ENCODE assay signal across 13 cellular contexts in the genomic region with DNA sequence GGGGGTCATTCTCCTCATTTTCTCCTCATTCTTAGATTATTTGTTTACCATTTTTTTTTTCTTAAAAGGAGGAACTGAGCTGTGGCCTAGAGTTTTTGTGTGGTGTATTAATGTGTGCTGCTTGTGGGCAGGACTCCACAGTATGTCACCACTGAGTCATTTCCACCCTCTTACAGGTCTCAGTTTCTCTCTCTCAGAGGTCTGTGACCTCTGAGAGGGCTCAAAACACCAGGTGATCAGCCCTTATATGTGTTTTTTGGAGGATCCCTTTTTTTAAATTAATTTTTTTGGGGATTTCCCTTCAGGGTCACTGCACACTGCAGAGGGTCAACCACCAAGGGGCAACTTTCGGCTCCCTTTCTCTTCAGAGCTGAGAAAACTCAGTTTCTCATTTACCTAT.
A peak's percentile ranks its signal among the peaks of the same experiment; 100 is the strongest.
DNase-seq lines count a peak whose midpoint lies in the region; ATAC-seq and TF ChIP-seq lines count a peak whose summit lies in the region.
"Had no signal": no experiment of that assay in that cellular context is flagged by ENCODE, and none has a peak within 500 bp of the region (broad histone marks: within the 10 kb centered on the region; RNA-seq: fewer than 3 reads in every experiment).

No MANE protein-coding gene starts in this region.

- no peak for DNase-seq in activated CD4-positive, CD25-positive, alpha-beta regulatory T cell treated with anti-CD3 and anti-CD28 coated beads, Interleukin-2, amount 50 U/mL, for 72 hours
- DNase-seq in stimulated activated naive B cell treated with anti-CD40 and anti-IgM and Interleukin-4, amounts not matched to agents 10 μg/mL and 1 μg/mL and 100 μg/mL, for 72 hours = peak; percentile 46
- DNase-seq in HPDE6-E6E7 (ENCODE audit: extremely low spot score) (no peak), lower lobe of right lung (no peak), NCI-H1092 treated with DMSO at 0.1 percent for 48 hours (lab: John Stamatoyannopoulos, UW) (no peak)
- DNase-seq: activated T-cell treated with anti-CD3 and anti-CD28 coated beads, Interleukin-2, amount 50 U/mL, for 72 hours; DND-41; HCEC 1CT; kidney glomerular epithelial cell; stimulated activated CD4-positive, alpha-beta T cell treated with anti-CD3 and anti-CD28 coated beads, Interleukin-4, amount 100 ng/mL, for 4 hours had no signal

- no peak overlapping the region for H3K4me3 Mint-ChIP-seq in stimulated activated naive B cell treated with anti-CD40 and anti-IgM and Interleukin-4, amounts not matched to agents 10 μg/mL and 1 μg/mL and 100 μg/mL, for 72 hours
- H3K4me3 Mint-ChIP-seq: activated T-cell treated with anti-CD3 and anti-CD28 coated beads, Interleukin-2, amount 50 U/mL, for 72 hours had no signal

- H3K4me3 ChIP-seq in lower lobe of right lung = no peak overlapping the region

- intact Hi-C loops in lower lobe of right lung (cut with DNase I) = no loop called here

- peaks cover 5 to 8% of the 10 kb centered on the region in 2 donors for H3K4me1 Mint-ChIP-seq in stimulated activated naive B cell treated with anti-CD40 and anti-IgM and Interleukin-4, amounts not matched to agents 10 μg/mL and 1 μg/mL and 100 μg/mL, for 72 hours

- no peaks in the 10 kb centered on the region for H3K4me1 ChIP-seq in lower lobe of right lung

- H3K36me3 ChIP-seq in lower lobe of right lung = no peaks in the 10 kb centered on the region

- no peak overlapping the region for H3K27ac Mint-ChIP-seq in stimulated activated naive B cell treated with anti-CD40 and anti-IgM and Interleukin-4, amounts not matched to agents 10 μg/mL and 1 μg/mL and 100 μg/mL, for 72 hours
- H3K27ac Mint-ChIP-seq: activated T-cell treated with anti-CD3 and anti-CD28 coated beads, Interleukin-2, amount 50 U/mL, for 72 hours had no signal

- no peak overlapping the region for H3K27ac ChIP-seq in lower lobe of right lung

- no peaks in the 10 kb centered on the region for H3K27me3 ChIP-seq in lower lobe of right lung (ENCODE audit: low read depth)

- H3K36me3 Mint-ChIP-seq in stimulated activated naive B cell treated with anti-CD40 and anti-IgM and Interleukin-4, amounts not matched to agents 10 μg/mL and 1 μg/mL and 100 μg/mL, for 72 hours = peaks cover 0 to 1% of the 10 kb centered on the region in 2 donors

- H3K9me3 Mint-ChIP-seq in stimulated activated naive B cell treated with anti-CD40 and anti-IgM and Interleukin-4, amounts not matched to agents 10 μg/mL and 1 μg/mL and 100 μg/mL, for 72 hours = peaks cover 0 to 3% of the 10 kb centered on the region in 2 donors

- peaks cover 11% of the 10 kb centered on the region for H3K9me3 ChIP-seq in lower lobe of right lung

- TF ChIP-seq CTCF in lower lobe of right lung (IDR thresholded peaks at IDR 0.05) = no peak

- peak; percentile 36 to 53 for ATAC-seq in activated CD4-positive, CD25-positive, alpha-beta regulatory T cell treated with anti-CD3 and anti-CD28 coated beads, Interleukin-2, amount 50 U/mL, for 24 hours
- peak; percentile 99 for ATAC-seq in GM21717 (IDR thresholded peaks at IDR 0.05; ENCODE audit: unreplicated experiment)
- ATAC-seq in HG03175 (IDR thresholded peaks at IDR 0.05; ENCODE audit: unreplicated experiment) = peak; percentile 89
- ATAC-seq in stimulated activated naive B cell treated with anti-CD40 and anti-IgM and Interleukin-4, amounts not matched to agents 10 μg/mL and 1 μg/mL and 100 μg/mL, for 72 hours (replicated peaks) = peak; percentile 92 to 93
- ATAC-seq in lower lobe of right lung = no peak
- ATAC-seq: activated T-cell treated with anti-CD3 and anti-CD28 coated beads, Interleukin-2, amount 50 U/mL, for 72 hours had no signal

- no peaks in the 10 kb centered on the region for H3K27me3 Mint-ChIP-seq in stimulated activated naive B cell treated with anti-CD40 and anti-IgM and Interleukin-4, amounts not matched to agents 10 μg/mL and 1 μg/mL and 100 μg/mL, for 72 hours

Comparison
In these comparisons a context has a peak if more than half of its experiments do, and no peak if none do; other contexts are left out.
1. ATAC-seq: peak in activated CD4-positive, CD25-positive, alpha-beta regulatory T cell treated with anti-CD3 and anti-CD28 coated beads, Interleukin-2, amount 50 U/mL, for 24 hours (2 of 2), GM21717 (single experiment), HG03175 (single experiment) and stimulated activated naive B cell treated with anti-CD40 and anti-IgM and Interleukin-4, amounts not matched to agents 10 μg/mL and 1 μg/mL and 100 μg/mL, for 72 hours (2 of 2); none in lower lobe of right lung (0 of 2).